Comparison of ENCODE assay signal across 8 cellular contexts in genomic region chr5:10632110-10632903, GRCh38.
DNase-seq lines count a peak whose midpoint lies in the region; ATAC-seq and TF ChIP-seq lines count a peak whose summit lies in the region.

No MANE protein-coding gene starts in this region.

- DNase-seq in ELR (ENCODE audit: low read depth) (peak; percentile 88), GM20000 (ENCODE audit: low spot score) (peak; percentile 79), trophoblast cell (peak; percentile 46 to 47), ureter (ENCODE audit: low spot score) (no peak), type B pancreatic cell (ENCODE audit: extremely low spot score, unreplicated experiment) (no peak), NCI-H1694 treated with DMSO at 0.1 percent for 48 hours (lab: John Stamatoyannopoulos, UW) (no peak)
- DNase-seq in activated CD8-positive, alpha-beta T cell treated with anti-CD3 and anti-CD28 coated beads for 36 hours: peak; percentile 73

- peaks cover 6% of the 10 kb centered on the region for H3K27me3 Mint-ChIP-seq in activated CD8-positive, alpha-beta T cell treated with anti-CD3 and anti-CD28 coated beads for 36 hours
- peaks cover 16% of the 10 kb centered on the region for H3K27me3 Mint-ChIP-seq in type B pancreatic cell

- no peaks in the 10 kb centered on the region for H3K79me2 ChIP-seq in trophoblast cell (ENCODE audit: control insufficient read depth, insufficient read depth, low read length, poor library complexity)

- H3K9me3 Mint-ChIP-seq in activated CD8-positive, alpha-beta T cell treated with anti-CD3 and anti-CD28 coated beads for 36 hours: peaks cover 4% of the 10 kb centered on the region
- no peaks in the 10 kb centered on the region for H3K9me3 Mint-ChIP-seq in type B pancreatic cell

- no peaks in the 10 kb centered on the region for H3K27me3 ChIP-seq in trophoblast cell (ENCODE audit: insufficient read depth, low read length)

- no peak overlapping the region for H4K91ac ChIP-seq in trophoblast cell (ENCODE audit: low read depth, low read length)

- H2BK120ac ChIP-seq in trophoblast cell (ENCODE audit: insufficient read depth, low read length, poor library complexity): no peak overlapping the region

- peaks cover 80% of the 10 kb centered on the region for H3K4me1 Mint-ChIP-seq in activated CD8-positive, alpha-beta T cell treated with anti-CD3 and anti-CD28 coated beads for 36 hours (ENCODE audit: low read depth)
- peaks cover 17% of the 10 kb centered on the region for H3K4me1 Mint-ChIP-seq in type B pancreatic cell (ENCODE audit: unreplicated experiment)

- peak overlapping the region; percentile 40 for H3K18ac ChIP-seq in trophoblast cell (ENCODE audit: low read length)

- TF ChIP-seq CTCF in GM20000 (IDR thresholded peaks at IDR 0.05; ENCODE audit: extremely low read depth, missing control alignments) (no peak), type B pancreatic cell (conservative IDR thresholded peaks at IDR 0.05) (no peak)
- TF ChIP-seq CTCF in activated CD8-positive, alpha-beta T cell treated with anti-CD3 and anti-CD28 coated beads for 36 hours (IDR thresholded peaks at IDR 0.05): no peak

- no peak overlapping the region for H2BK12ac ChIP-seq in trophoblast cell (ENCODE audit: low read length)

- H3K4me2 ChIP-seq in trophoblast cell (ENCODE audit: low read length): no peak overlapping the region

- H3K27ac Mint-ChIP-seq in activated CD8-positive, alpha-beta T cell treated with anti-CD3 and anti-CD28 coated beads for 36 hours: peak overlapping the region; percentile 88
- H3K27ac Mint-ChIP-seq in type B pancreatic cell: no peak overlapping the region

- ATAC-seq in HG03469 (IDR thresholded peaks at IDR 0.05; ENCODE audit: unreplicated experiment): peak; percentile 24
- peak; percentile 5 for ATAC-seq in activated CD8-positive, alpha-beta T cell treated with anti-CD3 and anti-CD28 coated beads for 36 hours

- POLR2A ChIA-PET in activated CD8-positive, alpha-beta T cell treated with anti-CD3 and anti-CD28 coated beads for 36 hours (lab: Charles Lee): interaction anchor here (0.6 to 0.8 kb wide), 2 partner anchors 62 to 279 kb away, joined by 3 read pairs; partner anchors contain the start of gene MARCHF6

- no peak overlapping the region for H2BK5ac ChIP-seq in trophoblast cell (ENCODE audit: low read depth, low read length, poor library complexity)

- peak overlapping the region; percentile 34 for H3K4me3 Mint-ChIP-seq in activated CD8-positive, alpha-beta T cell treated with anti-CD3 and anti-CD28 coated beads for 36 hours
- H3K4me3 Mint-ChIP-seq in type B pancreatic cell: no peak overlapping the region

- H3K79me1 ChIP-seq in trophoblast cell (ENCODE audit: low read length): no peaks in the 10 kb centered on the region

- H3K23ac ChIP-seq in trophoblast cell (ENCODE audit: low read length): no peak overlapping the region

- WGBS in trophoblast cell (ENCODE audit: extremely low coverage, insufficient coverage, insufficient read length): no CpG with 5 or more reads among the region's 23 CpGs

- H4K8ac ChIP-seq in trophoblast cell (ENCODE audit: low read depth, low read length): no peak overlapping the region

- H3K4me1 ChIP-seq in trophoblast cell (ENCODE audit: control insufficient read depth in 1 of 2, insufficient read depth in 2 of 2, low read length in 2 of 2): peaks cover 0 to 4% of the 10 kb centered on the region in 2 experiments

- no peaks in the 10 kb centered on the region for H3K9me3 ChIP-seq in trophoblast cell (ENCODE audit: insufficient read depth, low read depth, low read length)

- H3K36me3 ChIP-seq in trophoblast cell (ENCODE audit: control insufficient read depth in 1 of 2, insufficient read depth in 2 of 2, low read length in 2 of 2): no peaks in the 10 kb centered on the region

- intact Hi-C loops in activated CD8-positive, alpha-beta T cell treated with anti-CD3 and anti-CD28 coated beads for 36 hours (cut with micrococcal nuclease): loop anchor here (10.0 kb wide), 1 partner anchor 132 kb away; the partner anchor contains the start of gene DAP

- no peak overlapping the region for H3K4me3 ChIP-seq in trophoblast cell (ENCODE audit: low read depth, low read length)

- H3K14ac ChIP-seq in trophoblast cell (ENCODE audit: low read length): no peak overlapping the region

- H4K12ac ChIP-seq in trophoblast cell (ENCODE audit: low read depth, low read length): peak overlapping the region; percentile 2

- peaks cover 14% of the 10 kb centered on the region for H3K36me3 Mint-ChIP-seq in activated CD8-positive, alpha-beta T cell treated with anti-CD3 and anti-CD28 coated beads for 36 hours (ENCODE audit: low read depth)
- no peaks in the 10 kb centered on the region for H3K36me3 Mint-ChIP-seq in type B pancreatic cell

- no peak overlapping the region for H2AFZ ChIP-seq in trophoblast cell (ENCODE audit: insufficient read depth, low read length, poor library complexity)

- H3K9ac ChIP-seq in trophoblast cell (ENCODE audit: low read length): no peak overlapping the region

- no peak overlapping the region for H2AK5ac ChIP-seq in trophoblast cell (ENCODE audit: low read length)

- H3K4ac ChIP-seq in trophoblast cell (ENCODE audit: low read depth, low read length): no peak overlapping the region

- no peak overlapping the region for H3K27ac ChIP-seq in trophoblast cell (ENCODE audit: low read depth, low read length)

- CTCF ChIA-PET in activated CD8-positive, alpha-beta T cell treated with anti-CD3 and anti-CD28 coated beads for 36 hours (lab: Charles Lee): interaction anchor here (0.7 to 3.0 kb wide), 3 partner anchors 57 to 180 kb away, joined by 3 to 12 read pairs (median 3); no protein-coding TSS in a partner anchor

Comparison
In these comparisons a context has a peak if more than half of its experiments do, and no peak if none do; other contexts are left out.
1. DNase-seq: peak in ELR (single experiment), GM20000 (single experiment), activated CD8-positive, alpha-beta T cell treated with anti-CD3 and anti-CD28 coated beads for 36 hours (single experiment) and trophoblast cell (2 of 2); none in ureter (single experiment), type B pancreatic cell (single experiment) and NCI-H1694 treated with DMSO at 0.1 percent for 48 hours (single experiment).